Comparison of ENCODE assay signal across 21 cellular contexts in the genomic region with DNA sequence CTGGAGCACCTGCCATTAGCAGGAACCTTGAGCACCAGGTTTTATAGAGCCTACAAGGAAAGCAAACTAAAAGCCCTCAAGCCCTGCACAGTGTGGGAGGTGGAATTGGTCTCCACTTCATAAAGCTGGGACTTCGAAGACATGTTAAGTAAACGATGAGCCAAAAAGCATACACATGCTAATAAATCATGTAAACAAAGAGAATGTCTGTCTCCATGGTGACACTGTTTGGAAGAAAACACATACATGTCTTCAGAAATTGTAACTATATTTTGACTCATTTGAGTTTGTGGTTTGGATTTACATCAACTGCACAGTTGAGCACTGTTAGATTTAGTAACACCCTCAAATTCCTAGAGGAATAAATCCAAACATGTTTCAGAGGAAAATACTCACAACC.
"Had no signal": no experiment of that assay in that cellular context is flagged by ENCODE, and none has a peak within 500 bp of the region (broad histone marks: within the 10 kb centered on the region; RNA-seq: fewer than 3 reads in every experiment).

No MANE protein-coding gene starts in this region.

- H2AFZ ChIP-seq: parathyroid adenoma had no signal

- H3K27ac Mint-ChIP-seq: naive thymus-derived CD4-positive, alpha-beta T cell; nephron progenitor cell; stimulated activated naive B cell treated with anti-CD40 and anti-IgM and Interleukin-4, amounts not matched to agents 10 μg/mL and 1 μg/mL and 100 μg/mL, for 72 hours; stimulated activated naive CD8-positive, alpha-beta T cell treated with anti-CD3 and anti-CD28 coated beads, Interleukin-15, amount 100 ng/mL, for 72 hours had no signal

- H3K36me3 ChIP-seq: colonic mucosa, esophagus squamous epithelium, gastroesophageal sphincter, prostate gland, tibial nerve, upper lobe of right lung had no signal

- H3K36me3 Mint-ChIP-seq: naive thymus-derived CD4-positive, alpha-beta T cell; stimulated activated naive B cell treated with anti-CD40 and anti-IgM and Interleukin-4, amounts not matched to agents 10 μg/mL and 1 μg/mL and 100 μg/mL, for 72 hours had no signal

- DNase-seq: colonic mucosa; dermis blood vessel endothelial cell; esophagus squamous epithelium; foreskin fibroblast; glutamatergic neuron; kidney; left colon; naive thymus-derived CD4-positive, alpha-beta T cell; nephron progenitor cell; retina; stimulated activated CD4-positive, alpha-beta T cell treated with anti-CD3 and anti-CD28 coated beads, Interleukin-2, amount 100 ng/mL, for 24 hours; stimulated activated CD4-positive, alpha-beta T cell treated with anti-CD3 and anti-CD28 coated beads, Interleukin-4, amount 100 ng/mL, for 4 hours; stimulated activated naive B cell treated with anti-CD40 and anti-IgM and Interleukin-4, amounts not matched to agents 10 μg/mL and 1 μg/mL and 100 μg/mL, for 72 hours; stimulated activated naive CD8-positive, alpha-beta T cell treated with anti-CD3 and anti-CD28 coated beads, Interleukin-15, amount 100 ng/mL, for 72 hours; testis; upper lobe of right lung had no signal

- H3K27me3 Mint-ChIP-seq: naive thymus-derived CD4-positive, alpha-beta T cell; stimulated activated naive B cell treated with anti-CD40 and anti-IgM and Interleukin-4, amounts not matched to agents 10 μg/mL and 1 μg/mL and 100 μg/mL, for 72 hours; stimulated activated naive CD8-positive, alpha-beta T cell treated with anti-CD3 and anti-CD28 coated beads, Interleukin-15, amount 100 ng/mL, for 72 hours had no signal

- H3K9me3 ChIP-seq: colonic mucosa, esophagus squamous epithelium, gastroesophageal sphincter, prostate gland, testis, tibial nerve, upper lobe of right lung had no signal

- H3K4me1 ChIP-seq: colonic mucosa, esophagus squamous epithelium, gastroesophageal sphincter, parathyroid adenoma, prostate gland, testis, tibial nerve, upper lobe of right lung had no signal

- ATAC-seq: gastroesophageal sphincter; left colon; naive thymus-derived CD4-positive, alpha-beta T cell; sciatic nerve; stimulated activated naive B cell treated with anti-CD40 and anti-IgM and Interleukin-4, amounts not matched to agents 10 μg/mL and 1 μg/mL and 100 μg/mL, for 72 hours; stimulated activated naive CD8-positive, alpha-beta T cell treated with anti-CD3 and anti-CD28 coated beads, Interleukin-15, amount 100 ng/mL, for 72 hours; upper lobe of right lung had no signal

- H3K4me3 Mint-ChIP-seq: naive thymus-derived CD4-positive, alpha-beta T cell; nephron progenitor cell; stimulated activated naive B cell treated with anti-CD40 and anti-IgM and Interleukin-4, amounts not matched to agents 10 μg/mL and 1 μg/mL and 100 μg/mL, for 72 hours; stimulated activated naive CD8-positive, alpha-beta T cell treated with anti-CD3 and anti-CD28 coated beads, Interleukin-15, amount 100 ng/mL, for 72 hours had no signal

- H3K9me3 Mint-ChIP-seq: nephron progenitor cell had no signal

- H3K27me3 ChIP-seq: colonic mucosa, esophagus squamous epithelium, gastroesophageal sphincter, testis, tibial nerve, upper lobe of right lung had no signal

- FAIRE-seq: kidney had no signal

- H3K27ac ChIP-seq: colonic mucosa, esophagus squamous epithelium, gastroesophageal sphincter, parathyroid adenoma, prostate gland, testis, tibial nerve, upper lobe of right lung had no signal

- H3K79me2 ChIP-seq: parathyroid adenoma had no signal

- H3K4me3 ChIP-seq: colonic mucosa, esophagus squamous epithelium, gastroesophageal sphincter, prostate gland, testis, tibial nerve, upper lobe of right lung had no signal

- H3K4me1 Mint-ChIP-seq: naive thymus-derived CD4-positive, alpha-beta T cell; nephron progenitor cell; stimulated activated naive B cell treated with anti-CD40 and anti-IgM and Interleukin-4, amounts not matched to agents 10 μg/mL and 1 μg/mL and 100 μg/mL, for 72 hours; stimulated activated naive CD8-positive, alpha-beta T cell treated with anti-CD3 and anti-CD28 coated beads, Interleukin-15, amount 100 ng/mL, for 72 hours had no signal
